Comparison of ENCODE assay signal across 8 cellular contexts in genomic region chr1:52141513-52142219, GRCh38. TPM values are rescaled to one million over a fixed set of nuclear protein-coding genes. Genes with fewer than 3 reads are reported as not detected.
DNase-seq lines count a peak whose midpoint lies in the region; ATAC-seq and TF ChIP-seq lines count a peak whose summit lies in the region.

Gene ZFYVE9 (plus strand): TSS chr1:52142089. CDS start chr1:52233207, 91,118 bp downstream.

- ATAC-seq in GM21717 (IDR thresholded peaks at IDR 0.05; ENCODE audit: unreplicated experiment) = peak; percentile 65
- ATAC-seq in activated naive CD4-positive, alpha-beta T cell treated with anti-CD3 and anti-CD28 coated beads, Interleukin-2, amount 50 U/mL, for 72 hours = peak; percentile 69 to 72

- WGBS in SK-N-SH (ENCODE audit: low lambda C conversion rate) = 2% methylated on average over 14 of the region's 72 CpGs
- WGBS in thyroid gland, 2 donors = 1% methylated on average over 31 to 45 of the region's 72 CpGs

- H3K9ac ChIP-seq in SK-N-SH = peak within 1 kb of the TSS; percentile 94

- H3K27ac ChIP-seq in KOPT-K1 (ENCODE audit: low read depth, low read length, poor library complexity, severe bottlenecking) (peak within 1 kb of the TSS; percentile 32), SK-N-SH (ENCODE audit: low read depth in 2 of 2, low read length in 1 of 2) (peak within 1 kb of the TSS; percentile 86 to 89), osteoblast (ENCODE audit: low read depth, low read length) (peak within 1 kb of the TSS; percentile 77), thyroid gland (peak within 1 kb of the TSS; percentile 82 to 99 (median 97))

- H3K4me3 Mint-ChIP-seq in glutamatergic neuron (ENCODE audit: unreplicated experiment) = peak within 1 kb of the TSS; percentile 91

- DNase-seq in DMS53 (lab: John Stamatoyannopoulos, UW) (peak; percentile 96), SK-N-SH (peak; percentile 94), glutamatergic neuron (peak; percentile 88), osteoblast (ENCODE audit: insufficient read length, low spot score, missing footprints) (peak; percentile 94), thyroid gland (peak; percentile 74 to 75)
- peak; percentile 70 to 77 for DNase-seq in activated naive CD4-positive, alpha-beta T cell treated with anti-CD3 and anti-CD28 coated beads, Interleukin-2, amount 50 U/mL, for 72 hours (ENCODE audit: low spot score in 2 of 2)

- peak within 1 kb of the TSS; percentile 40 to 74 for H3K27ac Mint-ChIP-seq in activated naive CD4-positive, alpha-beta T cell treated with anti-CD3 and anti-CD28 coated beads, Interleukin-2, amount 50 U/mL, for 72 hours
- H3K27ac Mint-ChIP-seq in glutamatergic neuron (ENCODE audit: unreplicated experiment) = peak within 1 kb of the TSS; percentile 90

- peaks cover 3% of the 10 kb centered on the region for H3K27me3 Mint-ChIP-seq in glutamatergic neuron (ENCODE audit: unreplicated experiment)

- H3K9me3 ChIP-seq in KOPT-K1 (ENCODE audit: insufficient read depth, low read length, poor library complexity, severe bottlenecking) (no peaks in the 10 kb centered on the region), SK-N-SH (no peaks in the 10 kb centered on the region), osteoblast (ENCODE audit: low read depth, low read length) (no peaks in the 10 kb centered on the region), thyroid gland (no peaks in the 10 kb centered on the region)

- H3K9me3 Mint-ChIP-seq in activated naive CD4-positive, alpha-beta T cell treated with anti-CD3 and anti-CD28 coated beads, Interleukin-2, amount 50 U/mL, for 72 hours = peaks cover 0 to 5% of the 10 kb centered on the region in 2 donors
- H3K9me3 Mint-ChIP-seq in glutamatergic neuron (ENCODE audit: unreplicated experiment) = no peaks in the 10 kb centered on the region

- intact Hi-C loops in thyroid gland (cut with DNase I) = no loop called here

- H3K4me2 ChIP-seq in SK-N-SH = peak within 1 kb of the TSS; percentile 84
- H3K4me2 ChIP-seq in osteoblast (ENCODE audit: insufficient read depth, low read length) = peak within 1 kb of the TSS; percentile 85

- H3K27me3 ChIP-seq in SK-N-SH (ENCODE audit: insufficient read depth) (no peaks in the 10 kb centered on the region), osteoblast (ENCODE audit: insufficient read depth, low read length) (no peaks in the 10 kb centered on the region), thyroid gland (no peaks in the 10 kb centered on the region)

- peaks cover 0 to 6% of the 10 kb centered on the region in 2 donors for H3K36me3 Mint-ChIP-seq in activated naive CD4-positive, alpha-beta T cell treated with anti-CD3 and anti-CD28 coated beads, Interleukin-2, amount 50 U/mL, for 72 hours
- no peaks in the 10 kb centered on the region for H3K36me3 Mint-ChIP-seq in glutamatergic neuron (ENCODE audit: unreplicated experiment)

- peaks cover 4 to 19% of the 10 kb centered on the region in 2 experiments for H3K4me1 ChIP-seq in SK-N-SH (ENCODE audit: control insufficient read depth in 1 of 2, insufficient read depth in 2 of 2, low read depth in 1 of 2, low read length in 1 of 2)
- H3K4me1 ChIP-seq in osteoblast (ENCODE audit: insufficient read depth, low read length) = peaks cover 26% of the 10 kb centered on the region
- H3K4me1 ChIP-seq in thyroid gland = peaks cover 17 to 18% of the 10 kb centered on the region in 2 donors

- H2AFZ ChIP-seq in SK-N-SH (ENCODE audit: low read depth) (peak within 1 kb of the TSS; percentile 99), osteoblast (ENCODE audit: low read length) (peak within 1 kb of the TSS; percentile 97)

- no peaks in the 10 kb centered on the region for H4K20me1 ChIP-seq in SK-N-SH (ENCODE audit: insufficient read depth)
- H4K20me1 ChIP-seq in osteoblast (ENCODE audit: insufficient read depth, low read length) = peaks cover 8% of the 10 kb centered on the region

- H3K4me3 ChIP-seq in SK-N-SH (ENCODE audit: low read depth in 2 of 2, low read length in 1 of 2) (peak within 1 kb of the TSS; percentile 83 to 90), osteoblast (ENCODE audit: insufficient read depth, low read length) (peak within 1 kb of the TSS; percentile 88), thyroid gland (replicated peaks in 1 of 3) (peak within 1 kb of the TSS; percentile 66 to 93 (median 80))

- peaks cover 1% of the 10 kb centered on the region for H3K4me1 Mint-ChIP-seq in glutamatergic neuron (ENCODE audit: low read depth, unreplicated experiment)

- TF ChIP-seq RAD21 in SK-N-SH (IDR thresholded peaks at IDR 0.05; ENCODE audit: low read length) = peak; percentile 57

- CTCF ChIA-PET in SK-N-SH (lab: Yijun Ruan, JAX) = interaction anchor here (1.1 to 2.1 kb wide), 9 partner anchors 11 to 210 kb away, joined by 3 to 11 read pairs (median 5); no protein-coding TSS in a partner anchor

- TF ChIP-seq POLR2A in thyroid gland (IDR thresholded peaks at IDR 0.05) = peak in 1 of 2 donors; percentile 69

- TF ChIP-seq CTCF in SK-N-SH (IDR thresholded peaks at IDR 0.05) (peak; percentile 49), glutamatergic neuron (IDR thresholded peaks at IDR 0.05; ENCODE audit: partially characterized antibody, unreplicated experiment) (peak; percentile 77), osteoblast (IDR thresholded peaks at IDR 0.05; ENCODE audit: extremely low read depth, low read depth, low read length) (peak; percentile 42), thyroid gland (IDR thresholded peaks at IDR 0.05) (peak in 5 of 6 experiments; percentile 15 to 96 (median 93))

- peaks cover 25% of the 10 kb centered on the region for H3F3A ChIP-seq in SK-N-SH (replicated peaks; ENCODE audit: insufficient read depth)

- H3K36me3 ChIP-seq in KOPT-K1 (ENCODE audit: insufficient read depth, low read length) = no peaks in the 10 kb centered on the region
- no peaks in the 10 kb centered on the region for H3K36me3 ChIP-seq in SK-N-SH (replicated peaks in 1 of 2; ENCODE audit: control insufficient read depth in 1 of 2, insufficient read depth in 2 of 2, low read length in 1 of 2)
- H3K36me3 ChIP-seq in osteoblast (ENCODE audit: insufficient read depth, low read length) = no peaks in the 10 kb centered on the region
- no peaks in the 10 kb centered on the region for H3K36me3 ChIP-seq in thyroid gland

- no peak for TF ChIP-seq EP300 in SK-N-SH (IDR thresholded peaks at IDR 0.05; ENCODE audit: borderline replicate concordance in 1 of 2, low read depth in 1 of 2, low read length in 1 of 2)

- H3K9me2 ChIP-seq in SK-N-SH = no peaks in the 10 kb centered on the region

- POLR2A ChIA-PET in SK-N-SH (lab: Yijun Ruan, JAX) = no interaction called here

- H3K79me2 ChIP-seq in SK-N-SH (ENCODE audit: insufficient read depth) (peaks cover 42% of the 10 kb centered on the region), osteoblast (ENCODE audit: insufficient read depth, low read length) (peaks cover 42% of the 10 kb centered on the region)

TF ChIP-seq in SK-N-SH, 30 proteins besides CTCF, POLR2A, EP300 and RAD21 (continues in another document):
- TF ChIP-seq ELF1 (IDR thresholded peaks at IDR 0.05) = no peak
- no peak for TF ChIP-seq MEF2A (IDR thresholded peaks at IDR 0.05; ENCODE audit: borderline replicate concordance, low read depth)
- TF ChIP-seq EZH2phosphoT487 (IDR thresholded peaks at IDR 0.05; ENCODE audit: borderline replicate concordance, low read depth) = no peak
- peak; percentile 58; the same call in 1 of the 2 replicates for TF ChIP-seq SIN3A (IDR thresholded peaks at IDR 0.05; ENCODE audit: borderline replicate concordance, low read depth, low read length)
- TF ChIP-seq MAX (IDR thresholded peaks at IDR 0.05; ENCODE audit: low read depth) = no peak
- peak; percentile 58; the same call in 1 of the 2 replicates for TF ChIP-seq TAF1 (IDR thresholded peaks at IDR 0.05; ENCODE audit: borderline replicate concordance, low read depth, low read length)
- no peak for TF ChIP-seq FOXJ3 (CRISPR knock-in tag; IDR thresholded peaks at IDR 0.05)
- no peak for TF ChIP-seq NFIC (IDR thresholded peaks at IDR 0.05; ENCODE audit: borderline replicate concordance)
- TF ChIP-seq PBX3 (IDR thresholded peaks at IDR 0.05) = no peak
- TF ChIP-seq TEAD4 (IDR thresholded peaks at IDR 0.05; ENCODE audit: borderline replicate concordance, insufficient read depth) = no peak
- peak; percentile 58 for TF ChIP-seq SMC3 (IDR thresholded peaks at IDR 0.05; ENCODE audit: low read depth, low read length)
- 0 out of 2 replicates have a peak, but pooled peaks have one; percentile 19 for TF ChIP-seq USF1 (IDR thresholded peaks at IDR 0.05; ENCODE audit: borderline replicate concordance, low read depth)
- no peak for TF ChIP-seq GABPA (IDR thresholded peaks at IDR 0.05; ENCODE audit: low read depth)
- TF ChIP-seq CHD2 (IDR thresholded peaks at IDR 0.05; ENCODE audit: low read length, partially characterized antibody) = peak; percentile 29
- TF ChIP-seq JUND (IDR thresholded peaks at IDR 0.05) = no peak
- TF ChIP-seq RFX5 (IDR thresholded peaks at IDR 0.05; ENCODE audit: low read length) = no peak
- TF ChIP-seq POLR2AphosphoS5 (IDR thresholded peaks at IDR 0.05; ENCODE audit: low read depth, low read length) = peak; percentile 23; the same call in 1 of the 2 replicates

RNA-seq across cellular contexts. Expression of gene ZFYVE9, which starts in this region (rescaled TPM):
- 4.1 and 5.4 TPM in 2 replicates for polyA plus RNA-seq in SK-N-SH (2012; rRNA removed)
- 5.9 and 6.4 TPM in 2 replicates for polyA plus RNA-seq in SK-N-SH (2012; cell fraction: cytosol; rRNA removed)
- 2.5 and 5.3 TPM in 2 replicates for polyA plus RNA-seq in SK-N-SH (2012; cell fraction: nucleus; rRNA removed)
- total RNA-seq in activated naive CD4-positive, alpha-beta T cell treated with anti-CD3 and anti-CD28 coated beads, Interleukin-2, amount 50 U/mL, for 72 hours = 1 to 10 TPM; 1.4 to 5.1 TPM
- total RNA-seq in glutamatergic neuron (ENCODE audit: unreplicated experiment) (25.6 TPM), osteoblast (38.0 and 38.3 TPM in 2 replicates), thyroid gland (10 to 100 TPM; 51.1 to 58.8 (median 54.1) TPM)

Comparison
In these comparisons a context has a peak if more than half of its experiments do, and no peak if none do; other contexts are left out.
1. Peak in every context shown above with its lines: DNase-seq, ATAC-seq, H3K4me3 ChIP-seq and H3K27ac ChIP-seq.
2. H3K27ac ChIP-seq: peak in every context shown above with its lines; median percentile 97 in thyroid gland; 88 in SK-N-SH; 77 in osteoblast; 32 in KOPT-K1.
3. CTCF ChIP-seq: peak in every context shown above with its lines; median percentile 93 in thyroid gland; 77 in glutamatergic neuron; 49 in SK-N-SH; 42 in osteoblast.